17 cellular contexts compared by ENCODE assay signal in genomic region chr12:131357920-131358319, GRCh38.
"Had no signal": no experiment of that assay in that cellular context is flagged by ENCODE, and none has a peak within 500 bp of the region (broad histone marks: within the 10 kb centered on the region; RNA-seq: fewer than 3 reads in every experiment).

No MANE protein-coding gene starts in this region.

- H3K27ac ChIP-seq: colonic mucosa, heart left ventricle, stomach, thoracic aorta, transverse colon had no signal

- ATAC-seq: heart left ventricle; mucosa of descending colon; naive thymus-derived CD8-positive, alpha-beta T cell; right cardiac atrium had no signal

- H3K9me3 ChIP-seq: colonic mucosa, mucosa of descending colon, stomach, thoracic aorta, transverse colon had no signal

- H3K4me3 ChIP-seq: colonic mucosa, heart left ventricle, mucosa of descending colon, stomach, thoracic aorta, transverse colon had no signal

- H3K27me3 ChIP-seq: colonic mucosa, transverse colon had no signal

- DNase-seq: colonic mucosa; effector CD4-positive, alpha-beta T cell; foreskin melanocyte; heart left ventricle; hippocampal formation; kidney glomerular epithelial cell; mucosa of descending colon; naive thymus-derived CD8-positive, alpha-beta T cell; posterior cingulate gyrus; right cardiac atrium; small intestine; stimulated activated CD4-positive, alpha-beta T cell treated with anti-CD3 and anti-CD28 coated beads, Interleukin-12 subunit alpha, Interleukin-12 subunit beta, amount 100 ng/mL, for 4 hours; stimulated activated naive CD4-positive, alpha-beta T cell; stomach; substantia nigra; transverse colon had no signal

- H3K36me3 ChIP-seq: colonic mucosa, heart left ventricle, stomach, thoracic aorta, transverse colon had no signal

- H3K4me1 ChIP-seq: colonic mucosa, heart left ventricle, stomach, transverse colon had no signal
